25 cellular contexts compared by ENCODE assay signal in the genomic region with DNA sequence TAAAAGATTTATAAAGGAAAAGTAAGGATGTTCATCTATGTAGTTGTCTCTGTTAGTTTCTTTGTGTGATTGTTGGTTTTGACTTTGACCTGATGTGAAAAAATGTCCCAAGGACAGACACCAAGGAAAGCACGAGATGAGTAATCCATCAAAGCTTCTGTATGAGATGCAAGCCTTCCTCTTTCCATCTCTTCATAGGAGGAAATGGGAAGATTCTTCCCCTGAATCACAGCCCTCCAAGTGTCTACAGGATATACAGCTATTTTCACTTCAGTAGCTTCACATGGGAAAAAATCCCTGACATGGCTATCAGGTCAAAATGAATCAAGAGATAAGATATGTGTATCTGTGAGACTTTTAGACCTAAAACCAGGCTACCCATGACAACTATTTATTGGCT. TPM values are rescaled to one million over a fixed set of nuclear protein-coding genes. Genes with fewer than 3 reads are reported as not detected.
DNase-seq lines count a peak whose midpoint lies in the region; ATAC-seq and TF ChIP-seq lines count a peak whose summit lies in the region.
"Had no signal": no experiment of that assay in that cellular context is flagged by ENCODE, and none has a peak within 500 bp of the region (broad histone marks: within the 10 kb centered on the region; RNA-seq: fewer than 3 reads in every experiment).

No MANE protein-coding gene starts in this region.

- intact Hi-C loops in activated CD4-positive, alpha-beta T cell treated with anti-CD3 and anti-CD28 coated beads for 36 hours (cut with DNase I, micrococcal nuclease) = no loop called here
- intact Hi-C loops in CD4-positive, alpha-beta T cell (cut with DNase I, micrococcal nuclease) = no loop called here
- intact Hi-C loops in naive thymus-derived CD4-positive, alpha-beta T cell (cut with micrococcal nuclease) = loop anchor here in 1 of 2 donors (2.0 to 5.0 kb wide), 3 partner anchors 22 to 1380 kb away; no protein-coding TSS in a partner anchor

- POLR2A ChIA-PET in activated CD4-positive, alpha-beta T cell treated with anti-CD3 and anti-CD28 coated beads for 36 hours (lab: Charles Lee) = interaction anchor here (1.0 kb wide), 1 partner anchor 31 kb away, joined by 4 read pairs; no protein-coding TSS in a partner anchor
- POLR2A ChIA-PET in CD4-positive, alpha-beta T cell (lab: Charles Lee) = interaction anchor here (0.6 to 8.5 kb wide), 5 partner anchors 10 to 29 kb away, joined by 3 to 140 read pairs (median 11); a partner anchor contains a TSS
- POLR2A ChIA-PET in naive thymus-derived CD4-positive, alpha-beta T cell (lab: Charles Lee) = interaction anchor here (1.1 to 11.1 kb wide), 6 partner anchors 9 to 114 kb away, joined by 3 to 147 read pairs (median 6); a partner anchor contains a TSS

- H3K27me3 Mint-ChIP-seq in activated CD4-positive, alpha-beta T cell treated with anti-CD3 and anti-CD28 coated beads for 36 hours = no peaks in the 10 kb centered on the region
- H3K27me3 Mint-ChIP-seq in CD4-positive, alpha-beta T cell = no peaks in the 10 kb centered on the region
- no peaks in the 10 kb centered on the region for H3K27me3 Mint-ChIP-seq in T-helper 17 cell
- H3K27me3 Mint-ChIP-seq in naive thymus-derived CD4-positive, alpha-beta T cell = no peaks in the 10 kb centered on the region
- H3K27me3 Mint-ChIP-seq: progenitor cell of endocrine pancreas; stimulated activated naive CD8-positive, alpha-beta T cell treated with anti-CD3 and anti-CD28 coated beads, Interleukin-15, Interleukin-2, amounts not matched to agents 100 ng/mL and 50 ng/mL, for 24 hours had no signal

- H3K4me2 ChIP-seq in Karpas-422 (ENCODE audit: low read depth, low read length, poor library complexity, severe bottlenecking) = no peak overlapping the region

- no peaks in the 10 kb centered on the region for H3K36me3 Mint-ChIP-seq in activated CD4-positive, alpha-beta T cell treated with anti-CD3 and anti-CD28 coated beads for 36 hours (ENCODE audit: low read depth)
- no peaks in the 10 kb centered on the region for H3K36me3 Mint-ChIP-seq in CD4-positive, alpha-beta T cell (ENCODE audit: low read depth)
- no peaks in the 10 kb centered on the region for H3K36me3 Mint-ChIP-seq in T-helper 17 cell (ENCODE audit: low read depth)
- H3K36me3 Mint-ChIP-seq in naive thymus-derived CD4-positive, alpha-beta T cell = peaks cover 0 to 19% (median 0%) of the 10 kb centered on the region in 5 donors

- no peak overlapping the region for H3K27ac ChIP-seq in CD4-positive, alpha-beta T cell (ENCODE audit: low read depth, low read length)
- H3K27ac ChIP-seq in naive thymus-derived CD4-positive, alpha-beta T cell (ENCODE audit: low read depth, low read length) = peak overlapping the region; percentile 71
- H3K27ac ChIP-seq in Karpas-422 (ENCODE audit: low read length) = no peak overlapping the region
- H3K27ac ChIP-seq: esophagus squamous epithelium, GM23248, tibial artery had no signal

- no peak overlapping the region for H3K9ac ChIP-seq in Karpas-422 (ENCODE audit: low read length)
- H3K9ac ChIP-seq: GM23248 had no signal

- no peak overlapping the region for H3K4me3 Mint-ChIP-seq in activated CD4-positive, alpha-beta T cell treated with anti-CD3 and anti-CD28 coated beads for 36 hours
- H3K4me3 Mint-ChIP-seq in CD4-positive, alpha-beta T cell = no peak overlapping the region
- no peak overlapping the region for H3K4me3 Mint-ChIP-seq in T-helper 17 cell
- H3K4me3 Mint-ChIP-seq in naive thymus-derived CD4-positive, alpha-beta T cell = peak overlapping the region in 6 of 10 donors; percentile 16 to 76 (median 42)
- H3K4me3 Mint-ChIP-seq: activated naive CD4-positive, alpha-beta T cell treated with anti-CD3 and anti-CD28 coated beads for 36 hours; stimulated activated naive CD8-positive, alpha-beta T cell treated with anti-CD3 and anti-CD28 coated beads, Interleukin-15, Interleukin-2, amounts not matched to agents 100 ng/mL and 50 ng/mL, for 24 hours had no signal

- H3K27me3 ChIP-seq in CD4-positive, alpha-beta T cell (ENCODE audit: control insufficient read depth, insufficient read depth, low read length) = no peaks in the 10 kb centered on the region
- H3K27me3 ChIP-seq in naive thymus-derived CD4-positive, alpha-beta T cell (ENCODE audit: control insufficient read depth in 2 of 2, insufficient read depth in 2 of 2, low read length in 2 of 2) = no peaks in the 10 kb centered on the region
- H3K27me3 ChIP-seq in BE2C (no peaks in the 10 kb centered on the region), Karpas-422 (ENCODE audit: low read length) (no peaks in the 10 kb centered on the region)
- H3K27me3 ChIP-seq: esophagus squamous epithelium, tibial artery had no signal

- H4K20me1 ChIP-seq in Karpas-422 (ENCODE audit: insufficient read depth, low read depth, low read length) = 0 out of 2 replicates have a peak, but pooled peaks cover 4% of the 10 kb centered on the region

- peaks cover 2% of the 10 kb centered on the region for H3K9me3 Mint-ChIP-seq in activated CD4-positive, alpha-beta T cell treated with anti-CD3 and anti-CD28 coated beads for 36 hours (ENCODE audit: low read depth)
- no peaks in the 10 kb centered on the region for H3K9me3 Mint-ChIP-seq in CD4-positive, alpha-beta T cell
- peaks cover 0 to 4% (median 2%) of the 10 kb centered on the region in 11 donors for H3K9me3 Mint-ChIP-seq in naive thymus-derived CD4-positive, alpha-beta T cell
- H3K9me3 Mint-ChIP-seq: activated naive CD4-positive, alpha-beta T cell treated with anti-CD3 and anti-CD28 coated beads for 36 hours had no signal

- peaks cover 47% of the 10 kb centered on the region for H3K4me1 Mint-ChIP-seq in activated CD4-positive, alpha-beta T cell treated with anti-CD3 and anti-CD28 coated beads for 36 hours
- peaks cover 58% of the 10 kb centered on the region for H3K4me1 Mint-ChIP-seq in CD4-positive, alpha-beta T cell (ENCODE audit: low read depth)
- peaks cover 29% of the 10 kb centered on the region for H3K4me1 Mint-ChIP-seq in T-helper 17 cell
- peaks cover 39 to 70% (median 60%) of the 10 kb centered on the region in 7 donors for H3K4me1 Mint-ChIP-seq in naive thymus-derived CD4-positive, alpha-beta T cell

- H3K79me2 ChIP-seq in Karpas-422 (ENCODE audit: low read length) = no peaks in the 10 kb centered on the region

- H3K4me1 ChIP-seq in naive thymus-derived CD4-positive, alpha-beta T cell (ENCODE audit: control insufficient read depth in 2 of 2, insufficient read depth in 2 of 2, low read length in 2 of 2) = peaks cover 36 to 53% of the 10 kb centered on the region in 2 donors
- H3K4me1 ChIP-seq in BE2C (no peaks in the 10 kb centered on the region), Karpas-422 (ENCODE audit: low read length) (peaks cover 33% of the 10 kb centered on the region)
- H3K4me1 ChIP-seq: esophagus squamous epithelium, tibial artery had no signal

- no peaks in the 10 kb centered on the region for H3K9me2 ChIP-seq in Karpas-422 (replicated peaks; ENCODE audit: insufficient read depth, low read length)

- no peak for DNase-seq in activated CD4-positive, alpha-beta T cell treated with anti-CD3 and anti-CD28 coated beads for 36 hours
- DNase-seq in activated CD4-positive, alpha-beta T cell treated with anti-CD3 and anti-CD28 coated beads, Interleukin-2, amount 50 U/mL, for 1 hour = no peak
- no peak for DNase-seq in CD4-positive, alpha-beta T cell
- DNase-seq in T-helper 17 cell = no peak
- no peak for DNase-seq in naive thymus-derived CD4-positive, alpha-beta T cell
- DNase-seq in BE2C = no peak
- DNase-seq in Karpas-422 = no peak
- DNase-seq: 8988T; activated CD4-positive, alpha-beta T cell treated with anti-CD3 and anti-CD28 coated beads for 1 hour; activated naive CD4-positive, alpha-beta T cell treated with anti-CD3 and anti-CD28 coated beads for 36 hours; AML-193; Calu3; DMS79 treated with DMSO at 0.1 percent for 48 hours; esophagus squamous epithelium; foreskin melanocyte; GM23248; left cardiac atrium; MV-4-11; NCI-H146; NCI-H2107; stimulated activated CD4-positive, alpha-beta T cell treated with anti-CD3 and anti-CD28 coated beads, Interleukin-15, amount 100 ng/mL, for 24 hours; tibial artery had no signal

- ATAC-seq in activated CD4-positive, alpha-beta T cell treated with anti-CD3 and anti-CD28 coated beads for 36 hours = no peak
- no peak for ATAC-seq in CD4-positive, alpha-beta T cell (ENCODE audit: poor library complexity)
- ATAC-seq in T-helper 17 cell = no peak
- no peak for ATAC-seq in naive thymus-derived CD4-positive, alpha-beta T cell
- ATAC-seq in GM18909 (IDR thresholded peaks at IDR 0.05; ENCODE audit: poor library complexity, unreplicated experiment) = no peak
- ATAC-seq: left cardiac atrium had no signal

- CTCF ChIA-PET in activated CD4-positive, alpha-beta T cell treated with anti-CD3 and anti-CD28 coated beads for 36 hours (lab: Charles Lee) = interaction anchor here (0.7 to 2.1 kb wide), 3 partner anchors 10 to 222 kb away, joined by 4 to 17 read pairs (median 4); no protein-coding TSS in a partner anchor
- CTCF ChIA-PET in CD4-positive, alpha-beta T cell (lab: Charles Lee) = interaction anchor here (1.1 to 2.7 kb wide), 3 partner anchors 10 to 228 kb away, joined by 4 to 17 read pairs (median 13); no protein-coding TSS in a partner anchor
- CTCF ChIA-PET in naive thymus-derived CD4-positive, alpha-beta T cell (lab: Charles Lee) = interaction anchor here (3.7 to 9.9 kb wide), 3 partner anchors 10 to 20 kb away, joined by 29 to 63 read pairs (median 40); no protein-coding TSS in a partner anchor

- no peaks in the 10 kb centered on the region for H3K36me3 ChIP-seq in naive thymus-derived CD4-positive, alpha-beta T cell (ENCODE audit: control insufficient read depth in 2 of 3, insufficient read depth in 3 of 3, low read length in 3 of 3)
- no peaks in the 10 kb centered on the region for H3K36me3 ChIP-seq in BE2C
- no peaks in the 10 kb centered on the region for H3K36me3 ChIP-seq in Karpas-422 (ENCODE audit: insufficient read depth, low read length)
- H3K36me3 ChIP-seq: esophagus squamous epithelium, tibial artery had no signal

- TF ChIP-seq CTCF in CD4-positive, alpha-beta T cell (IDR thresholded peaks at IDR 0.05) = no peak
- TF ChIP-seq CTCF in BE2C (IDR thresholded peaks at IDR 0.05; ENCODE audit: low read depth, low read length) = no peak

- H3K4me3 ChIP-seq in naive thymus-derived CD4-positive, alpha-beta T cell (ENCODE audit: low read length) = no peak overlapping the region
- no peak overlapping the region for H3K4me3 ChIP-seq in BE2C (ENCODE audit: low read depth, low read length)
- no peak overlapping the region for H3K4me3 ChIP-seq in Karpas-422 (ENCODE audit: low read length)
- H3K4me3 ChIP-seq: esophagus squamous epithelium, GM23248, tibial artery had no signal

- H3K27ac Mint-ChIP-seq in activated CD4-positive, alpha-beta T cell treated with anti-CD3 and anti-CD28 coated beads for 36 hours = peak overlapping the region; percentile 55
- H3K27ac Mint-ChIP-seq in CD4-positive, alpha-beta T cell = peak overlapping the region; percentile 94
- H3K27ac Mint-ChIP-seq in T-helper 17 cell = peak overlapping the region; percentile 49
- H3K27ac Mint-ChIP-seq in naive thymus-derived CD4-positive, alpha-beta T cell = peak overlapping the region; percentile 38 to 98 (median 96)
- H3K27ac Mint-ChIP-seq: progenitor cell of endocrine pancreas had no signal

- no peak overlapping the region for H2AFZ ChIP-seq in Karpas-422 (ENCODE audit: low read length)
- H2AFZ ChIP-seq: GM23248 had no signal

- no peaks in the 10 kb centered on the region for H3K9me3 ChIP-seq in CD4-positive, alpha-beta T cell (ENCODE audit: control insufficient read depth, low read length)
- H3K9me3 ChIP-seq in T-helper 17 cell (ENCODE audit: control insufficient read depth, low read length, poor library complexity, severe bottlenecking) = no peaks in the 10 kb centered on the region
- no peaks in the 10 kb centered on the region for H3K9me3 ChIP-seq in naive thymus-derived CD4-positive, alpha-beta T cell (ENCODE audit: control insufficient read depth in 2 of 3, low read length in 3 of 3)
- H3K9me3 ChIP-seq in BE2C = no peaks in the 10 kb centered on the region; the same call in 1 of the 2 replicates
- H3K9me3 ChIP-seq in Karpas-422 (ENCODE audit: low read length) = no peaks in the 10 kb centered on the region
- H3K9me3 ChIP-seq: esophagus squamous epithelium, tibial artery had no signal

RNA-seq across cellular contexts. Expression of a gene that starts 29.0 kb away (rescaled TPM):
- 10 to 100 TPM; 34.1 to 41.0 TPM for total RNA-seq in activated CD4-positive, alpha-beta T cell treated with anti-CD3 and anti-CD28 coated beads for 36 hours
- 100 to 1,000 TPM; 301 to 305 TPM for total RNA-seq in CD4-positive, alpha-beta T cell
- total RNA-seq in T-helper 17 cell = 100 to 1,000 TPM; 129 to 240 TPM
- total RNA-seq in naive thymus-derived CD4-positive, alpha-beta T cell = 100 to 1,000 TPM in 3 of 5 experiments, 10 to 100 TPM in 2; 69.5 to 183 (median 103) TPM
- polyA plus RNA-seq in naive thymus-derived CD4-positive, alpha-beta T cell = 10 to 100 TPM; 17.6 to 29.6 TPM
- polyA plus RNA-seq in BE2C (2012; ENCODE audit: insufficient read depth, insufficient read length, low read depth) = 1.8 TPM
- total RNA-seq in Karpas-422 (2014; rRNA removed; shearing (Covaris generic); ENCODE audit: low replicate concordance) = 0.07 and 0.61 TPM in 2 replicates

Comparison
In these comparisons a context has a peak if more than half of its experiments do, and no peak if none do; other contexts are left out.
1. H3K4me3 Mint-ChIP-seq: peak in naive thymus-derived CD4-positive, alpha-beta T cell (6 of 10); none in activated CD4-positive, alpha-beta T cell treated with anti-CD3 and anti-CD28 coated beads for 36 hours (single experiment), CD4-positive, alpha-beta T cell (single experiment) and T-helper 17 cell (single experiment).
2. RNA of a gene that starts 29.0 kb away (total RNA-seq): 301 to 305 TPM in CD4-positive, alpha-beta T cell, 129 to 240 TPM in T-helper 17 cell, 69.5 to 183 TPM in naive thymus-derived CD4-positive, alpha-beta T cell and 34.1 to 41.0 TPM in activated CD4-positive, alpha-beta T cell treated with anti-CD3 and anti-CD28 coated beads for 36 hours; 0.07 to 0.61 TPM in Karpas-422; every median in the first group is over 10 times any median in the second.
3. Peak in every context shown above with its lines, with median percentiles within 50 percentile points of each other: H3K27ac Mint-ChIP-seq.